10 cellular contexts compared by ENCODE assay signal in genomic region chr11:102882389-102883024, GRCh38. TPM values are rescaled to one million over a fixed set of nuclear protein-coding genes. Genes with fewer than 3 reads are reported as not detected.
DNase-seq lines count a peak whose midpoint lies in the region; ATAC-seq and TF ChIP-seq lines count a peak whose summit lies in the region.
"Had no signal": no experiment of that assay in that cellular context is flagged by ENCODE, and none has a peak within 500 bp of the region (broad histone marks: within the 10 kb centered on the region; RNA-seq: fewer than 3 reads in every experiment).

No MANE protein-coding gene starts in this region.

- no peak overlapping the region for H3K4me3 ChIP-seq in fibroblast of mammary gland (ENCODE audit: control insufficient read depth, low read depth, low read length)
- H3K4me3 ChIP-seq in PC-9: no peak overlapping the region

- H3K27me3 ChIP-seq in CD4-positive, alpha-beta T cell (ENCODE audit: control insufficient read depth, insufficient read depth, low read length): no peaks in the 10 kb centered on the region
- no peaks in the 10 kb centered on the region for H3K27me3 ChIP-seq in PC-9 (ENCODE audit: insufficient read depth, low read depth)

- no peak overlapping the region for H2AFZ ChIP-seq in PC-9

- no peaks in the 10 kb centered on the region for H3K4me1 Mint-ChIP-seq in CD4-positive, alpha-beta T cell (ENCODE audit: low read depth)

- H3K36me3 ChIP-seq in PC-9 (ENCODE audit: low read depth): no peaks in the 10 kb centered on the region

- no peaks in the 10 kb centered on the region for H3K4me1 ChIP-seq in PC-9 (replicated peaks; ENCODE audit: insufficient read depth)

- no peak overlapping the region for H3K4me3 Mint-ChIP-seq in CD4-positive, alpha-beta T cell

- TF ChIP-seq CTCF in fibroblast of mammary gland (conservative IDR thresholded peaks at IDR 0.05; ENCODE audit: control insufficient read depth, insufficient read depth, low read depth, low read length): no peak
- no peak for TF ChIP-seq CTCF in CD4-positive, alpha-beta T cell (IDR thresholded peaks at IDR 0.05)
- TF ChIP-seq CTCF in PC-9 (conservative IDR thresholded peaks at IDR 0.05): no peak

- peaks cover 8% of the 10 kb centered on the region for H3K27me3 Mint-ChIP-seq in CD4-positive, alpha-beta T cell

- H3F3A ChIP-seq in PC-9 (ENCODE audit: insufficient read depth, low read depth): 0 out of 2 replicates have a peak, but pooled peaks cover 5% of the 10 kb centered on the region

- no peaks in the 10 kb centered on the region for H3K9me2 ChIP-seq in PC-9 (ENCODE audit: insufficient read depth)

- no peaks in the 10 kb centered on the region for H3K36me3 Mint-ChIP-seq in CD4-positive, alpha-beta T cell (ENCODE audit: low read depth)

- no peaks in the 10 kb centered on the region for H4K20me1 ChIP-seq in PC-9 (ENCODE audit: insufficient read depth)

- peak; percentile 68 for ATAC-seq in GM19395 (IDR thresholded peaks at IDR 0.05; ENCODE audit: unreplicated experiment)
- peak; percentile 67 for ATAC-seq in HG03354 (IDR thresholded peaks at IDR 0.05; ENCODE audit: poor library complexity, severe bottlenecking, unreplicated experiment)
- no peak for ATAC-seq in CD4-positive, alpha-beta T cell (ENCODE audit: poor library complexity)

- no peak overlapping the region for H3K4me2 ChIP-seq in PC-9

- intact Hi-C loops in CD4-positive, alpha-beta T cell (cut with DNase I, micrococcal nuclease): no loop called here
- intact Hi-C loops in PC-9 (cut with micrococcal nuclease; ENCODE audit: unreplicated experiment): no loop called here

- CTCF ChIA-PET in CD4-positive, alpha-beta T cell (lab: Charles Lee): no interaction called here
- CTCF ChIA-PET in PC-9 (lab: Charles Lee): interaction anchor here (0.5 kb wide), 1 partner anchor 279 kb away, joined by 13 read pairs; no protein-coding TSS in a partner anchor

- no TSS peak for BruUV-seq in PC-9 (replicated peaks; lab: Mats Ljungman, UMichigan)

- no peak overlapping the region for H3K27ac ChIP-seq in CD4-positive, alpha-beta T cell (ENCODE audit: low read depth, low read length)
- H3K27ac ChIP-seq in PC-9: no peak overlapping the region

- no peaks in the 10 kb centered on the region for H3K9me3 ChIP-seq in CD4-positive, alpha-beta T cell (ENCODE audit: control insufficient read depth, low read length)
- H3K9me3 ChIP-seq in PC-9 (ENCODE audit: insufficient read depth, low read depth): no peaks in the 10 kb centered on the region

- no peaks in the 10 kb centered on the region for H3K79me2 ChIP-seq in PC-9 (ENCODE audit: low read depth)

- POLR2A ChIA-PET in CD4-positive, alpha-beta T cell (lab: Charles Lee): no interaction called here
- POLR2A ChIA-PET in PC-9 (lab: Charles Lee; ENCODE audit: unreplicated experiment): interaction anchor here (0.5 kb wide), 1 partner anchor 328 kb away, joined by 4 read pairs; no protein-coding TSS in a partner anchor

- H3K27ac Mint-ChIP-seq in CD4-positive, alpha-beta T cell: no peak overlapping the region

- no peaks in the 10 kb centered on the region for H3K9me3 Mint-ChIP-seq in CD4-positive, alpha-beta T cell

- in situ Hi-C loops in Caki2 (cut with HindIII; ENCODE audit: low pct_unique_long_range_greater_than_20kb, low sequenced_read_pairs): no loop called here

- DNase-seq in Caki2 (ENCODE audit: low read depth) (peak; percentile 1), fibroblast of mammary gland (ENCODE audit: low read depth) (peak; percentile 93), DMS 273 treated with DMSO at 0.1 percent for 48 hours (lab: John Stamatoyannopoulos, UW) (no peak), hippocampal formation (lab: John Stamatoyannopoulos, UW) (no peak), PC-9 (no peak)
- DNase-seq in CD4-positive, alpha-beta T cell: no peak
- DNase-seq: activated CD8-positive, alpha-beta memory T cell treated with anti-CD3 and anti-CD28 coated beads, Interleukin-2, amount 50 U/mL, for 48 hours; NCI-H2081 had no signal

RNA-seq across cellular contexts. Expression of gene MMP12, which starts 7.7 kb away (rescaled TPM):
- not detected in 2 replicates for total RNA-seq in Caki2 (2014; rRNA removed; shearing (Covaris generic); ENCODE audit: low replicate concordance)
- total RNA-seq in CD4-positive, alpha-beta T cell: not detected
- not detected in 2 replicates for total RNA-seq in PC-9 (2021)

RNA-seq across cellular contexts. Expression of gene MMP3, which starts 39.1 kb away (rescaled TPM):
- total RNA-seq in Caki2 (2014; rRNA removed; shearing (Covaris generic); ENCODE audit: low replicate concordance): not detected in 2 replicates
- not detected for total RNA-seq in CD4-positive, alpha-beta T cell
- not detected in 2 replicates for total RNA-seq in PC-9 (2021)

Comparison
In these comparisons a context has a peak if more than half of its experiments do, and no peak if none do; other contexts are left out.
1. DNase-seq: peak in Caki2 (single experiment) and fibroblast of mammary gland (single experiment); none in DMS 273 treated with DMSO at 0.1 percent for 48 hours (single experiment), hippocampal formation (0 of 2), CD4-positive, alpha-beta T cell (0 of 10) and PC-9 (0 of 2).